15 cellular contexts compared by ENCODE assay signal in the genomic region with DNA sequence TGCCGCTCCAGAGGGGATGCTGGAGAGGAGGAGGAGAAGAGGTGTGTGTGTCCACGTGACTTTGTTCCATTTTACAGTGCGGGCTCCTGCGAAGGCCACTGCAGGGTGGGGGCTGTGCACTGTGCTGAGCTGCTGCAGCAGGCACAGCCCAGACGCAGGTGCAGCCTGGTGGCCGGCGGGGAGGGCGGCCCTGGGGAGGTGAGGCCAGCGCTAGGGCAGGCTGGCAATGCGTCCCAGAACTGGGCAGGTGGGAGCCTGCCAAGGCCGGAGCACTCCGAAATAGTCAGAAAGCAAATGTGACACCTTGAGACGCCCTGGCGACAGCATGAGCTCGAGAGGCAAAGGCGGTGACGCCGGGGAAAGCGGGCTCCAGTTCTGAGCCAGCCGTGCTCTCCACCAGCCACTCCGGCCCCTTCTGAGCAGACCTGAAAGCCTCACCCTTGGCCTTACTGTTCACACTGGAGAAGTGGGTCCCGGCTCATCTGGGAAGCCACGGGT. TPM values are rescaled to one million over a fixed set of nuclear protein-coding genes. Genes with fewer than 3 reads are reported as not detected.
A peak's percentile ranks its signal among the peaks of the same experiment; 100 is the strongest.
DNase-seq lines count a peak whose midpoint lies in the region; ATAC-seq and TF ChIP-seq lines count a peak whose summit lies in the region.
"Had no signal": no experiment of that assay in that cellular context is flagged by ENCODE, and none has a peak within 500 bp of the region (broad histone marks: within the 10 kb centered on the region; RNA-seq: fewer than 3 reads in every experiment).

No MANE protein-coding gene starts in this region.

- ATAC-seq in HG03354 (IDR thresholded peaks at IDR 0.05; ENCODE audit: poor library complexity, severe bottlenecking, unreplicated experiment) (peak; percentile 41), GM18858 (IDR thresholded peaks at IDR 0.05; ENCODE audit: unreplicated experiment) (no peak)
- ATAC-seq: stimulated activated effector memory CD8-positive, alpha-beta T cell treated with anti-CD3 and anti-CD28 coated beads, Interleukin-12 subunit alpha, Interleukin-12 subunit beta, amount 100 ng/mL, for 72 hours had no signal

- POLR2A ChIA-PET in MCF 10A (lab: Yijun Ruan, JAX), result no interaction called here

- intact Hi-C loops in MCF 10A (cut with micrococcal nuclease), result loop anchor here (10.0 kb wide), 1 partner anchor 328 kb away; no protein-coding TSS in a partner anchor

- H3K4me1 Mint-ChIP-seq in neural crest cell (peaks cover 54% of the 10 kb centered on the region), MCF 10A (ENCODE audit: insufficient read depth, unreplicated experiment) (no peaks in the 10 kb centered on the region)

- H3K36me3 Mint-ChIP-seq in neural crest cell (ENCODE audit: low read depth), result peaks cover 12% of the 10 kb centered on the region
- H3K36me3 Mint-ChIP-seq in MCF 10A (ENCODE audit: insufficient read depth, unreplicated experiment), result peaks cover 12% of the 10 kb centered on the region
- H3K36me3 Mint-ChIP-seq: activated naive CD8-positive, alpha-beta T cell treated with anti-CD3 and anti-CD28 coated beads for 36 hours; stimulated activated effector memory CD8-positive, alpha-beta T cell treated with anti-CD3 and anti-CD28 coated beads, Interleukin-12 subunit alpha, Interleukin-12 subunit beta, amount 100 ng/mL, for 72 hours had no signal

- H3K27ac Mint-ChIP-seq in neural crest cell (ENCODE audit: unreplicated experiment), result peak overlapping the region; percentile 31
- no peak overlapping the region for H3K27ac Mint-ChIP-seq in MCF 10A (ENCODE audit: low read depth, unreplicated experiment)
- H3K27ac Mint-ChIP-seq: activated naive CD8-positive, alpha-beta T cell treated with anti-CD3 and anti-CD28 coated beads for 36 hours had no signal

- peak overlapping the region; percentile 50 for H3K4me3 Mint-ChIP-seq in neural crest cell
- H3K4me3 Mint-ChIP-seq in MCF 10A (ENCODE audit: unreplicated experiment), result no peak overlapping the region
- H3K4me3 Mint-ChIP-seq: activated naive CD8-positive, alpha-beta T cell treated with anti-CD3 and anti-CD28 coated beads for 36 hours; CD4-positive, alpha-beta T cell; stimulated activated effector memory CD8-positive, alpha-beta T cell treated with anti-CD3 and anti-CD28 coated beads, Interleukin-12 subunit alpha, Interleukin-12 subunit beta, amount 100 ng/mL, for 72 hours had no signal

- H3K27me3 Mint-ChIP-seq in neural crest cell (ENCODE audit: low read depth), result peaks cover 4% of the 10 kb centered on the region
- no peaks in the 10 kb centered on the region for H3K27me3 Mint-ChIP-seq in MCF 10A (ENCODE audit: insufficient read depth, unreplicated experiment)
- H3K27me3 Mint-ChIP-seq: activated naive CD8-positive, alpha-beta T cell treated with anti-CD3 and anti-CD28 coated beads for 36 hours; CD4-positive, alpha-beta T cell; T-cell had no signal

- DNase-seq in G401 (ENCODE audit: low spot score) (peak; percentile 79), cerebellum (ENCODE audit: low spot score) (peak; percentile 67), neural crest cell (ENCODE audit: low read depth, low spot score) (no peak), MCF 10A (ENCODE audit: unreplicated experiment) (no peak), CD1c-positive myeloid dendritic cell (ENCODE audit: extremely low spot score) (no peak)
- DNase-seq in stimulated activated CD4-positive, alpha-beta T cell treated with anti-CD3 and anti-CD28 coated beads, Interleukin-15, amount 100 ng/mL, for 24 hours, result no peak
- DNase-seq: activated naive CD8-positive, alpha-beta T cell treated with anti-CD3 and anti-CD28 coated beads for 36 hours; CD4-positive, alpha-beta T cell; Karpas-422; T-cell had no signal

- BruUV-seq in MCF 10A (replicated peaks; lab: Mats Ljungman, UMichigan), result no TSS peak

- TF ChIP-seq CTCF in neural crest cell (conservative IDR thresholded peaks at IDR 0.05) (no peak), MCF 10A (IDR thresholded peaks at IDR 0.05; ENCODE audit: unreplicated experiment) (no peak)

- in situ Hi-C loops in G401 (cut with HindIII; ENCODE audit: low sequenced_read_pairs), result no loop called here

- H3K9me3 Mint-ChIP-seq in neural crest cell, result no peaks in the 10 kb centered on the region
- no peaks in the 10 kb centered on the region for H3K9me3 Mint-ChIP-seq in MCF 10A (ENCODE audit: unreplicated experiment)
- H3K9me3 Mint-ChIP-seq: activated naive CD8-positive, alpha-beta T cell treated with anti-CD3 and anti-CD28 coated beads for 36 hours; CD4-positive, alpha-beta T cell; stimulated activated effector memory CD8-positive, alpha-beta T cell treated with anti-CD3 and anti-CD28 coated beads, Interleukin-12 subunit alpha, Interleukin-12 subunit beta, amount 100 ng/mL, for 72 hours; T-cell had no signal

- CTCF ChIA-PET in MCF 10A (lab: Yijun Ruan, JAX), result no interaction called here

RNA-seq across cellular contexts. Expression of a gene that starts 29.7 kb away (rescaled TPM):
- 0.37 and 0.51 TPM in 2 replicates for total RNA-seq in G401 (2014; rRNA removed; shearing (Covaris generic))
- not detected for total RNA-seq in cerebellum
- total RNA-seq in neural crest cell, result not detected in 2 replicates
- total RNA-seq in MCF 10A (2022), result not detected in 2 replicates
- total RNA-seq: activated naive CD8-positive, alpha-beta T cell treated with anti-CD3 and anti-CD28 coated beads for 36 hours; CD4-positive, alpha-beta T cell; heart left ventricle; mucosa of gallbladder; T-cell had no signal

RNA-seq across cellular contexts. Expression of a gene that starts 55.0 kb away (rescaled TPM):
- total RNA-seq in G401 (2014; rRNA removed; shearing (Covaris generic)), result 5.5 and 10.5 TPM in 2 replicates
- total RNA-seq in cerebellum (32.9 TPM), neural crest cell (10.3 TPM in 2 replicates), MCF 10A (2022) (4.2 and 4.9 TPM in 2 replicates)

Comparison
In these comparisons a context has a peak if more than half of its experiments do, and no peak if none do; other contexts are left out.
1. DNase-seq: peak in G401 (single experiment) and cerebellum (single experiment); none in neural crest cell (single experiment), stimulated activated CD4-positive, alpha-beta T cell treated with anti-CD3 and anti-CD28 coated beads, Interleukin-15, amount 100 ng/mL, for 24 hours (single experiment), MCF 10A (single experiment) and CD1c-positive myeloid dendritic cell (single experiment).